Comparison of ENCODE assay signal across 8 cellular contexts in the genomic region with DNA sequence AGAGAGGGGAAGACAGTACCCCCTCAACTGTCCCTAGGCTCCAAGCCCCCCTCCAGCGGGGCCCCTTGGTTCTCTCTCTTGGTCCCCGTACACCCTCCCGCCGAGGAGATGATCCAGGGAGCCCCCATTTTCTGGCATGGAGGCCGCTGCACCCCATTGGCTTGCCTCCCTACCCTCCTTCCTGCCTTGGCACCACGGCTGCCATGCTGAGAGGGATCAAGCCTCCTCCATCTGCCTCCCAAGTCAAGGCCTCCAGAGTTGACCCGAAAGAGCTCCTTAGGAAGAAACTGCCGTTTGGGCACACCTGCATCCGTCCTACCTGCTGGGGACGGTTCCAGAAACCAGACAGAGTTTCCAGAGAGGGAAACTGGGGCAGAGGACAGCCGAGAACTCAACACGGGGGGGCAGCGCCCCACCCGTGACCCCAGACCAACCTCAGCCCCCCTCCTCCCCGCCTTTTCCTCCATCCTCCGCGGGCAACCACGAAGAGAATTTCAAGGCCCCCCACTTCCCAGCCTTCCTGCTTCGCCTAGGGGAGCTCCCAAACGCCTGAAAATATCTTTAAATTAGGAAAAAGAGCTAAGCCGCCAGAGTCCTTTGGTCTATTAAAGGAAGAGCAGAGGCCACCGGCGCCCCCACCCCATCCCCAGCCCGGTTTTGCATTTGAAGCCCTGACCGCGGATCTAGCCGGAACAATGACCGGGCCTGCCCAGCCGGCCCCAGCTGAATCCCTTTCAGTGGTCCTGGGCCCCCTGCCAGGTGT. TPM values are rescaled to one million over a fixed set of nuclear protein-coding genes. Genes with fewer than 3 reads are reported as not detected.
DNase-seq lines count a peak whose midpoint lies in the region; ATAC-seq, FAIRE-seq and TF ChIP-seq lines count a peak whose summit lies in the region.
"Not testable (repeated sequence)": the region's sequence is repeated elsewhere in the genome, so short reads cannot be mapped to it uniquely, and the experiment has no call there.

No MANE protein-coding gene starts in this region.

- TF ChIP-seq EP300 in K562 (IDR thresholded peaks at IDR 0.05; ENCODE audit: low read length), result not testable (repeated sequence)

- H3K4me3 ChIP-seq in HUES64 (ENCODE audit: low read length), result peak overlapping the region; percentile 23
- H3K4me3 ChIP-seq in K562, left lung: not testable (repeated sequence)

- H3K9me1 ChIP-seq in K562 (ENCODE audit: control insufficient read depth, insufficient read depth, low read length), result not testable (repeated sequence)

- TF ChIP-seq POLR2A in K562 (conservative IDR thresholded peaks at IDR 0.05), result not testable (repeated sequence)

- DNase-seq in CD14-positive monocyte (ENCODE audit: low spot score); activated CD4-positive, alpha-beta T cell treated with anti-CD3 and anti-CD28 coated beads, Interleukin-2, amount 10 ng/mL, durations not matched to agents 7 days and 5 days; K562 (ENCODE audit: extremely low read depth in 1 of 4, low spot score in 3 of 4); glutamatergic neuron; left lung; natural killer cell; stimulated activated naive CD8-positive, alpha-beta T cell treated with anti-CD3 and anti-CD28 coated beads, Interleukin-15, amount 100 ng/mL, for 72 hours: not testable (repeated sequence)

- not testable (repeated sequence) for H3K4me2 ChIP-seq in K562 (ENCODE audit: insufficient read depth, low read length)

- peak; percentile 27 for ATAC-seq in K562
- peak; percentile 44 for ATAC-seq in left lung
- peak in 1 of 3 donors; percentile 11 for ATAC-seq in natural killer cell
- peak; percentile 24 for ATAC-seq in stimulated activated naive CD8-positive, alpha-beta T cell treated with anti-CD3 and anti-CD28 coated beads, Interleukin-15, amount 100 ng/mL, for 72 hours

- H3K4me1 Mint-ChIP-seq in CD14-positive monocyte, result peaks cover 14% of the 10 kb centered on the region
- not testable (repeated sequence) for H3K4me1 Mint-ChIP-seq in activated CD4-positive, alpha-beta T cell treated with anti-CD3 and anti-CD28 coated beads, Interleukin-2, amount 10 ng/mL, durations not matched to agents 7 days and 5 days; glutamatergic neuron (ENCODE audit: low read depth, unreplicated experiment); natural killer cell; stimulated activated naive CD8-positive, alpha-beta T cell treated with anti-CD3 and anti-CD28 coated beads, Interleukin-15, amount 100 ng/mL, for 72 hours

- H3K9me3 ChIP-seq in HUES64 (ENCODE audit: insufficient read depth, low read depth, low read length); K562 (replicated peaks; ENCODE audit: control insufficient read depth, insufficient read depth, low read depth, low read length); left lung: not testable (repeated sequence)

- intact Hi-C loops in CD14-positive monocyte (cut with micrococcal nuclease); K562 (cut with micrococcal nuclease); left lung (cut with DNase I); natural killer cell (cut with micrococcal nuclease): not testable (repeated sequence)

- CTCF ChIA-PET in activated CD4-positive, alpha-beta T cell treated with anti-CD3 and anti-CD28 coated beads, Interleukin-2, amount 10 ng/mL, durations not matched to agents 7 days and 5 days (lab: Charles Lee); K562 (lab: Yijun Ruan, JAX; ENCODE audit: low intra/inter-chr PET ratio): not testable (repeated sequence)

- not testable (repeated sequence) for FAIRE-seq in K562 (lab: Jason Lieb, UNC)

- in situ Hi-C loops in K562 (cut with MboI), result not testable (repeated sequence)

- H3K4me1 ChIP-seq in HUES64 (ENCODE audit: insufficient read depth, low read length); K562 (replicated peaks in 1 of 2; ENCODE audit: control insufficient read depth in 2 of 2, insufficient read depth in 2 of 2, low read length in 2 of 2); left lung: not testable (repeated sequence)

- not testable (repeated sequence) for H3K9me3 Mint-ChIP-seq in CD14-positive monocyte; activated CD4-positive, alpha-beta T cell treated with anti-CD3 and anti-CD28 coated beads, Interleukin-2, amount 10 ng/mL, durations not matched to agents 7 days and 5 days; glutamatergic neuron (ENCODE audit: unreplicated experiment); natural killer cell; stimulated activated naive CD8-positive, alpha-beta T cell treated with anti-CD3 and anti-CD28 coated beads, Interleukin-15, amount 100 ng/mL, for 72 hours

- peak overlapping the region; percentile 75 to 82 for H3K4me3 Mint-ChIP-seq in CD14-positive monocyte
- not testable (repeated sequence) for H3K4me3 Mint-ChIP-seq in activated CD4-positive, alpha-beta T cell treated with anti-CD3 and anti-CD28 coated beads, Interleukin-2, amount 10 ng/mL, durations not matched to agents 7 days and 5 days
- peak overlapping the region; percentile 46 for H3K4me3 Mint-ChIP-seq in glutamatergic neuron (ENCODE audit: unreplicated experiment)
- H3K4me3 Mint-ChIP-seq in natural killer cell, result peak overlapping the region; percentile 68
- H3K4me3 Mint-ChIP-seq in stimulated activated naive CD8-positive, alpha-beta T cell treated with anti-CD3 and anti-CD28 coated beads, Interleukin-15, amount 100 ng/mL, for 72 hours, result peak overlapping the region; percentile 31 to 45

- H4K20me1 ChIP-seq in K562 (replicated peaks; ENCODE audit: control insufficient read depth, insufficient read depth, low read length), result not testable (repeated sequence)

- H3K9ac ChIP-seq in HUES64 (ENCODE audit: low read depth, low read length); K562 (ENCODE audit: insufficient read depth in 1 of 2, low read depth in 2 of 2, low read length in 2 of 2): not testable (repeated sequence)

- H3K27me3 Mint-ChIP-seq in CD14-positive monocyte (ENCODE audit: low read depth in 3 of 3); activated CD4-positive, alpha-beta T cell treated with anti-CD3 and anti-CD28 coated beads, Interleukin-2, amount 10 ng/mL, durations not matched to agents 7 days and 5 days; glutamatergic neuron (ENCODE audit: unreplicated experiment); natural killer cell (ENCODE audit: low read depth in 2 of 2); stimulated activated naive CD8-positive, alpha-beta T cell treated with anti-CD3 and anti-CD28 coated beads, Interleukin-15, amount 100 ng/mL, for 72 hours: not testable (repeated sequence)

- TF ChIP-seq CTCF in CD14-positive monocyte (IDR thresholded peaks at IDR 0.05); K562 (IDR thresholded peaks at IDR 0.05 in 2 of 3, conservative IDR thresholded peaks at IDR 0.05 in 1 of 3; ENCODE audit: insufficient read depth in 2 of 3, low read depth in 1 of 3, low read length in 3 of 3); glutamatergic neuron (IDR thresholded peaks at IDR 0.05; ENCODE audit: partially characterized antibody, unreplicated experiment); left lung (IDR thresholded peaks at IDR 0.05); natural killer cell (IDR thresholded peaks at IDR 0.05): not testable (repeated sequence)

- WGBS in HUES64, result 0% methylated on average over 7 of the region's 29 CpGs
- 58% methylated on average over 5 of the region's 29 CpGs for WGBS in K562 (ENCODE audit: insufficient coverage, low coverage, missing lambda C conversion rate)

- not testable (repeated sequence) for H3K79me2 ChIP-seq in K562 (ENCODE audit: control insufficient read depth, insufficient read depth, low read length)

- POLR2A ChIA-PET in activated CD4-positive, alpha-beta T cell treated with anti-CD3 and anti-CD28 coated beads, Interleukin-2, amount 10 ng/mL, durations not matched to agents 7 days and 5 days (lab: Charles Lee); K562 (lab: Yijun Ruan, JAX): not testable (repeated sequence)

- not testable (repeated sequence) for BruUV-seq in K562 (replicated peaks; lab: Mats Ljungman, UMichigan)

- not testable (repeated sequence) for H3K36me3 ChIP-seq in HUES64 (ENCODE audit: insufficient read depth, low read length); K562 (ENCODE audit: control insufficient read depth, insufficient read depth, low read length); left lung

- not testable (repeated sequence) for TF ChIP-seq RAD21 in K562 (CRISPR knock-in tag; conservative IDR thresholded peaks at IDR 0.05 in 1 of 2, IDR thresholded peaks at IDR 0.05 in 1 of 2)

- H3K27ac ChIP-seq in HUES64 (ENCODE audit: low read depth, low read length), result peak overlapping the region; percentile 87; the same call in 1 of the 2 replicates
- not testable (repeated sequence) for H3K27ac ChIP-seq in K562 (ENCODE audit: extremely low read depth, low read depth, low read length); left lung

- not testable (repeated sequence) for H2AFZ ChIP-seq in K562 (ENCODE audit: low read depth, low read length)

- H3K27ac Mint-ChIP-seq in CD14-positive monocyte, result peak overlapping the region in 1 of 7 donors; percentile 19
- H3K27ac Mint-ChIP-seq in activated CD4-positive, alpha-beta T cell treated with anti-CD3 and anti-CD28 coated beads, Interleukin-2, amount 10 ng/mL, durations not matched to agents 7 days and 5 days, result peak overlapping the region; percentile 62
- H3K27ac Mint-ChIP-seq in glutamatergic neuron (ENCODE audit: unreplicated experiment); natural killer cell: not testable (repeated sequence)
- peak overlapping the region; percentile 89 to 91 for H3K27ac Mint-ChIP-seq in stimulated activated naive CD8-positive, alpha-beta T cell treated with anti-CD3 and anti-CD28 coated beads, Interleukin-15, amount 100 ng/mL, for 72 hours

- H3K36me3 Mint-ChIP-seq in CD14-positive monocyte; activated CD4-positive, alpha-beta T cell treated with anti-CD3 and anti-CD28 coated beads, Interleukin-2, amount 10 ng/mL, durations not matched to agents 7 days and 5 days (ENCODE audit: low read depth); glutamatergic neuron (ENCODE audit: unreplicated experiment); natural killer cell: not testable (repeated sequence)

- not testable (repeated sequence) for H3K27me3 ChIP-seq in HUES64 (ENCODE audit: insufficient read depth, low read length); K562 (ENCODE audit: control insufficient read depth in 2 of 2, insufficient read depth in 2 of 2, low read length in 2 of 2); left lung

RNA-seq across cellular contexts. Expression of a gene that starts 57.5 kb away (rescaled TPM):
- 10 to 100 TPM; 45.9 to 51.9 TPM for polyA plus RNA-seq in CD14-positive monocyte
- 26.1 TPM for polyA plus RNA-seq in HUES64 (2013, experiment 1 of 2)
- 27.4 TPM for polyA plus RNA-seq in HUES64 (2013, experiment 2 of 2)
- 10 to 100 TPM; 26.4 to 33.6 TPM for total RNA-seq in activated CD4-positive, alpha-beta T cell treated with anti-CD3 and anti-CD28 coated beads, Interleukin-2, amount 10 ng/mL, durations not matched to agents 7 days and 5 days
- 23.7 and 108 TPM in 2 replicates for total RNA-seq in K562 (2011; cell fraction: chromatin; rRNA removed; ENCODE audit: low replicate concordance)
- total RNA-seq in K562 (2011; cell fraction: nucleolus; rRNA removed), result 13.2 and 19.5 TPM in 2 replicates
- 39.4 and 61.3 TPM in 2 replicates for total RNA-seq in K562 (2011; cell fraction: nucleoplasm; rRNA removed)
- 25.1 and 33.3 TPM in 2 replicates for total RNA-seq in K562 (2014; rRNA removed)
- total RNA-seq in K562 (2014; rRNA removed; fragmentation: Illumina TruSeq; extraction: Trizol), result 52.9 and 55.3 TPM in 2 replicates
- total RNA-seq in K562 (2015; rRNA removed; fragmentation: Illumina TruSeq; extraction: Trizol), result 39.9 and 50.5 TPM in 2 replicates
- total RNA-seq in K562 (2021), result 30.8 and 33.9 TPM in 2 replicates
- 67.5 and 101 TPM in 2 replicates for polyA plus RNA-seq in K562 (2011; rRNA removed)
- polyA plus RNA-seq in K562 (2011; cell fraction: cytosol; rRNA removed), result 29.2 and 43.3 TPM in 2 replicates
- polyA plus RNA-seq in K562 (2011; cell fraction: nucleus; rRNA removed), result 22.7 and 29.3 TPM in 2 replicates
- 28.2 and 47.4 TPM in 2 replicates for polyA plus RNA-seq in K562 (2012)
- polyA plus RNA-seq in K562 (2014; fragmentation: Illumina TruSeq; extraction: Trizol), result 47.5 and 72.5 TPM in 2 replicates
- polyA plus RNA-seq in K562 (2014; fragmentation: Nextera tagmentation; extraction: Ambion mirVana), result 10 to 100 TPM; 23.0 to 30.5 TPM
- polyA plus RNA-seq in K562 (2014; rRNA removed), result 32.2 and 41.2 TPM in 2 replicates
- polyA minus RNA-seq in K562 (2011; rRNA and poly(A)+ RNA removed), result 85.8 and 104 TPM in 2 replicates
- polyA minus RNA-seq in K562 (2011; cell fraction: cytosol; rRNA and poly(A)+ RNA removed), result 20.7 and 44.3 TPM in 2 replicates
- 29.1 and 38.3 TPM in 2 replicates for polyA minus RNA-seq in K562 (2011; cell fraction: nucleus; rRNA and poly(A)+ RNA removed)
- 36.1 TPM for total RNA-seq in glutamatergic neuron (ENCODE audit: unreplicated experiment)
- 10 to 100 TPM; 37.9 to 40.8 TPM for total RNA-seq in left lung
- total RNA-seq in natural killer cell, result 10 to 100 TPM; 25.1 to 32.7 (median 28.3) TPM
